In genomic region chr15:71743861-71744382, GRCh38 we compare ENCODE assay signal across 1 cellular context.
TF ChIP-seq lines count a peak whose summit lies in the region.

No MANE protein-coding gene starts in this region.

TF ChIP-seq in SK-N-SH treated with all-trans-retinoic acid at 6 μM for 48 hours, 23 proteins besides CTCF, POLR2A, EP300 and RAD21 (continued from another document):
- no peak for TF ChIP-seq ZNF70 (CRISPR knock-in tag; IDR thresholded peaks at IDR 0.05)
- no peak for TF ChIP-seq ESRRG (CRISPR knock-in tag; IDR thresholded peaks at IDR 0.05)
- no peak for TF ChIP-seq CSRNP3 (CRISPR knock-in tag; IDR thresholded peaks at IDR 0.05)
- no peak for TF ChIP-seq ZFP3 (CRISPR knock-in tag; IDR thresholded peaks at IDR 0.05)
- no peak for TF ChIP-seq PATZ1 (CRISPR knock-in tag; IDR thresholded peaks at IDR 0.05; ENCODE audit: borderline replicate concordance)
- TF ChIP-seq RARB (CRISPR knock-in tag; IDR thresholded peaks at IDR 0.05): no peak
